ENCODE assay signal across 8 cellular contexts in the genomic region with DNA sequence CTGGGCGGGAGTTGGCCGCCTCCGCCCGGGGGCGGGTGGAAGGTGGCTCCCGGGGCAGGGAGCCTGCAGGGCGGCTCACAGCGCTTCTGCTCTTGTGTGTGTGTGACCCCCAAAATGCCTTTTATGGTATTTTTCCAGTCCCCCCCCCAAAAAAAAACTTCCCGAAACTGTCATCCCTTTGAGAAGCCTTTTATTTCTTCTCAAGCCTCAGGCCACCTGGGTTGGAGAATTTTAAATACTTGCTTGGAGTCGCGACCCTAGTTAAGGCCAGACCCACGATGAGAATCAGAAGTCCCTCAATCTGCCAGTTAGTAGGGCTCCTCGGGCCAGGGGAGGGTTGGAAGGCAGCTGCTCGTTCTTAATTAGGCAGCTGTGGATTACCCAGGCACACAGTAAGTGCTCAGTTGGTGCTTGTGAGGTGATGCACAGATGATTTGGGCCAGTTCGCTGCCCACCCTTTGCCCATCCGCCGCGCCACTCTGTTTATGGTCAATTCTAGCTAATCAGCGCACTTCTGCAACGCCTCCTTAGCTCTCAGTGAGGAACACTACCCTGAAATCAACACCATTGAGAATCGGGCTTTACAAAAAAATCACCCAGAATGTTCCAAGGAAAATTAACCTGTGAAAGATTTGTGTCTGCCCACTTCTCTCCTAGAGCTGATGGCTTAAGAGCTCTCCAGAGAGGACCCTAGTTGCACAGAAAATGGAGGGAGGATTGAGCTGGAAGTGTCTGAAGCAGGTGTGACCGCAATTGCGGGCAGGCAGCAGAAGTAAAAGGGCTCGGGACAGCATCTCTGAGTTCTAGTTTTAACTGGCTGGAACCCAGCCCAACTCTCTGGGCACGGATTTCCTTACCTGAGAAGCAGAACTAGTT. TPM values are rescaled to one million over a fixed set of nuclear protein-coding genes. Genes with fewer than 3 reads are reported as not detected.
A peak's percentile ranks its signal among the peaks of the same experiment; 100 is the strongest.
DNase-seq lines count a peak whose midpoint lies in the region; ATAC-seq and TF ChIP-seq lines count a peak whose summit lies in the region.

No MANE protein-coding gene starts in this region.

- H3K27ac Mint-ChIP-seq in osteocyte (ENCODE audit: unreplicated experiment) = peak overlapping the region; percentile 47

- peak overlapping the region; percentile 85 for H3K4me3 Mint-ChIP-seq in osteocyte (ENCODE audit: unreplicated experiment)

- H3K9me3 ChIP-seq in RWPE2 (ENCODE audit: severe bottlenecking) = no peaks in the 10 kb centered on the region
- H3K9me3 ChIP-seq in esophagus muscularis mucosa = no peaks in the 10 kb centered on the region

- TF ChIP-seq EP300 in esophagus muscularis mucosa (IDR thresholded peaks at IDR 0.05) = no peak

- intact Hi-C loops in esophagus muscularis mucosa (cut with DNase I) = loop anchor here (5.0 to 10.0 kb wide), 2 partner anchors 216 to 337 kb away; a partner anchor contains a TSS

- DNase-seq in AG20443 (ENCODE audit: low spot score) (peak; percentile 26), RWPE2 (ENCODE audit: low spot score) (no peak), esophagus muscularis mucosa (ENCODE audit: extremely low spot score) (no peak), osteocyte (ENCODE audit: extremely low spot score, unreplicated experiment) (no peak), HEK293T (ENCODE audit: extremely low spot score) (no peak), SHP77 (lab: John Stamatoyannopoulos, UW) (no peak), SHP77 treated with DMSO at 0.1 percent for 48 hours (lab: John Stamatoyannopoulos, UW) (no peak)

- no peaks in the 10 kb centered on the region for H3K9me3 Mint-ChIP-seq in osteocyte (ENCODE audit: unreplicated experiment)

- H3K4me3 ChIP-seq in RWPE2 (ENCODE audit: severe bottlenecking) (peak overlapping the region; percentile 54), esophagus muscularis mucosa (peak overlapping the region; percentile 66 to 94 (median 80))

- CTCF ChIA-PET in HEK293T (lab: Yijun Ruan, JAX) = interaction anchor here (1.8 kb wide), 1 partner anchor 14 kb away, joined by 4 read pairs; no protein-coding TSS in a partner anchor

- no peak for TF ChIP-seq CTCF in RWPE2 (IDR thresholded peaks at IDR 0.05; ENCODE audit: poor library complexity, severe bottlenecking)
- no peak for TF ChIP-seq CTCF in esophagus muscularis mucosa (IDR thresholded peaks at IDR 0.05)
- TF ChIP-seq CTCF in osteocyte (IDR thresholded peaks at IDR 0.05) = no peak

- ATAC-seq in GM19395 (IDR thresholded peaks at IDR 0.05; ENCODE audit: unreplicated experiment) (peak; percentile 37), RWPE2 (ENCODE audit: low read depth) (no peak)

- WGBS in esophagus muscularis mucosa = 14% methylated on average over 24 of the region's 25 CpGs

- H3K36me3 Mint-ChIP-seq in osteocyte (ENCODE audit: unreplicated experiment) = no peaks in the 10 kb centered on the region

- peaks cover 25% of the 10 kb centered on the region for H3K4me1 Mint-ChIP-seq in osteocyte (ENCODE audit: unreplicated experiment)

- H3K36me3 ChIP-seq in RWPE2 (ENCODE audit: low read depth) (no peaks in the 10 kb centered on the region), esophagus muscularis mucosa (no peaks in the 10 kb centered on the region)

- TF ChIP-seq POLR2A in esophagus muscularis mucosa (IDR thresholded peaks at IDR 0.05; ENCODE audit: low read depth) = no peak

- H3K27ac ChIP-seq in RWPE2 (ENCODE audit: poor library complexity, severe bottlenecking) (no peak overlapping the region), esophagus muscularis mucosa (replicated peaks in 1 of 4) (peak overlapping the region; percentile 71 to 83 (median 78))

- peaks cover 2% of the 10 kb centered on the region for H3K4me1 ChIP-seq in RWPE2 (ENCODE audit: insufficient read depth, poor library complexity, severe bottlenecking)
- H3K4me1 ChIP-seq in esophagus muscularis mucosa = peaks cover 16 to 34% (median 28%) of the 10 kb centered on the region in 4 donors

- peaks cover 8% of the 10 kb centered on the region for H3K27me3 ChIP-seq in RWPE2 (ENCODE audit: insufficient read depth, poor library complexity, severe bottlenecking)
- H3K27me3 ChIP-seq in esophagus muscularis mucosa = no peaks in the 10 kb centered on the region

- H3K27me3 Mint-ChIP-seq in osteocyte (ENCODE audit: unreplicated experiment) = peaks cover 7% of the 10 kb centered on the region

- POLR2A ChIA-PET in HEK293T (lab: Yijun Ruan, JAX) = interaction anchor here (0.8 to 1.8 kb wide), 3 partner anchors 10 to 50 kb away, joined by 3 to 9 read pairs (median 3); no protein-coding TSS in a partner anchor

TF ChIP-seq in HEK293T, 16 proteins besides CTCF, POLR2A, EP300 and RAD21:
- TF ChIP-seq FOXK2 (IDR thresholded peaks at IDR 0.05) = no peak

RNA-seq across cellular contexts. Expression of a gene that starts 0.6 kb away (rescaled TPM):
- total RNA-seq in esophagus muscularis mucosa (10 to 100 TPM; 17.6 to 28.4 (median 22.9) TPM), osteocyte (23.7 and 23.9 TPM in 2 replicates)
